Comparison of ENCODE assay signal across 23 cellular contexts in genomic region chr3:28718074-28718849, GRCh38.
DNase-seq lines count a peak whose midpoint lies in the region; ATAC-seq, FAIRE-seq and TF ChIP-seq lines count a peak whose summit lies in the region.
"Had no signal": no experiment of that assay in that cellular context is flagged by ENCODE, and none has a peak within 500 bp of the region (broad histone marks: within the 10 kb centered on the region; RNA-seq: fewer than 3 reads in every experiment).

No MANE protein-coding gene starts in this region.

- POLR2A ChIA-PET in endothelial cell of umbilical vein (lab: Charles Lee): no interaction called here

- no peaks in the 10 kb centered on the region for H3K79me2 ChIP-seq in endothelial cell of umbilical vein (ENCODE audit: control insufficient read depth, insufficient read depth, low read length)

- 85 to 100% methylated on average over 3 of the region's 4 CpGs for whole genome bisulfite sequencing in mesodermal cell (ENCODE audit: insufficient coverage in 2 of 2), 2 experiments

- no peaks in the 10 kb centered on the region for H3K36me3 ChIP-seq in endothelial cell of umbilical vein (ENCODE audit: control insufficient read depth in 2 of 2, extremely low read depth in 1 of 2, insufficient read depth in 2 of 2, low read length in 2 of 2)
- H3K36me3 ChIP-seq in mesodermal cell (ENCODE audit: control insufficient read depth, insufficient read depth, low read length): no peaks in the 10 kb centered on the region
- H3K36me3 ChIP-seq in thoracic aorta: no peaks in the 10 kb centered on the region
- H3K36me3 ChIP-seq: HAP-1, SJSA1 had no signal

- H3K9ac ChIP-seq in endothelial cell of umbilical vein (replicated peaks; ENCODE audit: extremely low read depth, insufficient read depth, low read length): no peak overlapping the region
- H3K9ac ChIP-seq: GM23248 had no signal

- H3K9me1 ChIP-seq in endothelial cell of umbilical vein (replicated peaks; ENCODE audit: control insufficient read depth, extremely low read depth, insufficient read depth, low read length): no peaks in the 10 kb centered on the region

- H3K9me3 ChIP-seq in endothelial cell of umbilical vein (replicated peaks; ENCODE audit: control insufficient read depth, insufficient read depth, low read length) (no peaks in the 10 kb centered on the region), mesodermal cell (ENCODE audit: control insufficient read depth, low read length) (no peaks in the 10 kb centered on the region), thoracic aorta (no peaks in the 10 kb centered on the region)
- H3K9me3 ChIP-seq: HAP-1, SJSA1 had no signal

- peak overlapping the region; percentile 48 for H3K4me2 ChIP-seq in endothelial cell of umbilical vein (ENCODE audit: insufficient read depth, low read length)

- dilution Hi-C loops in endothelial cell of umbilical vein (cut with MboI; ENCODE audit: extremely low pct_ligation_motif_present, low sequenced_read_pairs): no loop called here

- TF ChIP-seq POLR2A in endothelial cell of umbilical vein (IDR thresholded peaks at IDR 0.05; ENCODE audit: low read depth, low read length): no peak

- no peaks in the 10 kb centered on the region for H4K20me1 ChIP-seq in endothelial cell of umbilical vein (replicated peaks; ENCODE audit: control insufficient read depth, extremely low read depth, insufficient read depth, low read length)

- H3K4me3 ChIP-seq in endothelial cell of umbilical vein (replicated peaks in 1 of 3; ENCODE audit: insufficient read depth in 1 of 3, low read depth in 1 of 3, low read length in 3 of 3) (no peak overlapping the region), mesodermal cell (ENCODE audit: extremely low read depth, insufficient read depth, low read length, poor library complexity, severe bottlenecking) (no peak overlapping the region), thoracic aorta (no peak overlapping the region)
- H3K4me3 ChIP-seq: GM23248, HAP-1, SJSA1 had no signal

- CTCF ChIA-PET in endothelial cell of umbilical vein (lab: Charles Lee): interaction anchor here (0.7 to 1.7 kb wide), 2 partner anchors 51 to 265 kb away, joined by 3 to 4 read pairs; no protein-coding TSS in a partner anchor

- H3K4me1 ChIP-seq in endothelial cell of umbilical vein (ENCODE audit: control insufficient read depth, extremely low read depth, insufficient read depth, low read length): peaks cover 19% of the 10 kb centered on the region
- H3K4me1 ChIP-seq in mesodermal cell (ENCODE audit: control insufficient read depth, insufficient read depth, low read length, poor library complexity, severe bottlenecking): no peaks in the 10 kb centered on the region
- peaks cover 0 to 33% of the 10 kb centered on the region in 2 donors for H3K4me1 ChIP-seq in thoracic aorta (ENCODE audit: control insufficient read depth in 1 of 2, low read depth in 2 of 2)
- H3K4me1 ChIP-seq: HAP-1, SJSA1 had no signal

- peak overlapping the region; percentile 17 for H2AFZ ChIP-seq in endothelial cell of umbilical vein (ENCODE audit: low read depth, low read length)
- H2AFZ ChIP-seq: GM23248 had no signal

- H3K27me3 ChIP-seq in endothelial cell of umbilical vein (ENCODE audit: control insufficient read depth in 2 of 2, insufficient read depth in 2 of 2, low read length in 2 of 2): no peaks in the 10 kb centered on the region
- no peaks in the 10 kb centered on the region for H3K27me3 ChIP-seq in thoracic aorta (replicated peaks; ENCODE audit: insufficient read depth)
- H3K27me3 ChIP-seq: SJSA1 had no signal

- BruUV-seq in endothelial cell of umbilical vein (replicated peaks; lab: Mats Ljungman, UMichigan): no TSS peak

- peak; percentile 49 for FAIRE-seq in endothelial cell of umbilical vein (lab: Jason Lieb, UNC)
- FAIRE-seq: GM18507 had no signal

- peak overlapping the region; percentile 57 for H3K27ac ChIP-seq in endothelial cell of umbilical vein (ENCODE audit: insufficient read depth, low read depth, low read length)
- H3K27ac ChIP-seq in mesodermal cell (ENCODE audit: low read depth, low read length, severe bottlenecking): peak overlapping the region; percentile 36
- H3K27ac ChIP-seq in thoracic aorta: peak overlapping the region; percentile 32 to 39
- H3K27ac ChIP-seq: GM23248, SJSA1 had no signal

- ATAC-seq in thoracic aorta (ENCODE audit: insufficient number of reproducible peaks, low FRiP score, low read depth): no peak
- no peak for ATAC-seq in HG03469 (IDR thresholded peaks at IDR 0.05; ENCODE audit: unreplicated experiment)

- intact Hi-C loops in endothelial cell of umbilical vein (cut with micrococcal nuclease): no loop called here

- TF ChIP-seq CTCF in endothelial cell of umbilical vein (IDR thresholded peaks at IDR 0.05; ENCODE audit: extremely low read depth in 1 of 2, insufficient read depth in 1 of 2, low read depth in 1 of 2, low read length in 2 of 2) (no peak), thoracic aorta (IDR thresholded peaks at IDR 0.05) (no peak)

- DNase-seq in LHCN-M2 (ENCODE audit: low read depth) (peak; percentile 4), endothelial cell of umbilical vein (ENCODE audit: low read depth, low spot score) (peak; percentile 84), thoracic aorta (ENCODE audit: low spot score) (no peak), glomerular visceral epithelial cell (ENCODE audit: extremely low spot score) (no peak), mesenteric fat pad (ENCODE audit: low spot score) (no peak)
- DNase-seq: DMS53, GM23248, HFFc6, IMR-90, KG1, NCI-H1048, NCI-H1417, NCI-H1694, NCI-H2081, NCI-H2227 treated with DMSO at 0.1 percent for 48 hours, NCI-H526 treated with DMSO at 0.1 percent for 48 hours, Right ventricle myocardium superior, RPMI8226 had no signal

TF ChIP-seq in endothelial cell of umbilical vein, 7 proteins besides CTCF, POLR2A, EP300 and RAD21:
- TF ChIP-seq FOS (IDR thresholded peaks at IDR 0.05; ENCODE audit: borderline replicate concordance, insufficient read depth, low read length) (peak; percentile 65), MAX (IDR thresholded peaks at IDR 0.05; ENCODE audit: insufficient read depth, insufficient read length) (no peak), POLR2AphosphoS5 (IDR thresholded peaks at IDR 0.05; ENCODE audit: insufficient read depth, low read depth, low read length) (no peak), MYC (IDR thresholded peaks at IDR 0.05; ENCODE audit: low read depth, low read length) (no peak), GATA2 (IDR thresholded peaks at IDR 0.05; ENCODE audit: insufficient read depth, insufficient read length, low read depth, low read length) (no peak), JUN (IDR thresholded peaks at IDR 0.05; ENCODE audit: borderline replicate concordance, insufficient read depth, insufficient read length, low read depth) (peak; percentile 57), EZH2 (IDR thresholded peaks at IDR 0.05; ENCODE audit: borderline replicate concordance, low read depth, low read length, severe bottlenecking) (no peak)

Comparison
In these comparisons a context has a peak if more than half of its experiments do, and no peak if none do; other contexts are left out.
1. DNase-seq: peak in LHCN-M2 (single experiment) and endothelial cell of umbilical vein (single experiment); none in thoracic aorta (single experiment), glomerular visceral epithelial cell (single experiment) and mesenteric fat pad (single experiment).
2. Peak in every context shown above with its lines, with median percentiles within 50 percentile points of each other: H3K27ac ChIP-seq.